ENCODE assay signal across 8 cellular contexts in the genomic region with DNA sequence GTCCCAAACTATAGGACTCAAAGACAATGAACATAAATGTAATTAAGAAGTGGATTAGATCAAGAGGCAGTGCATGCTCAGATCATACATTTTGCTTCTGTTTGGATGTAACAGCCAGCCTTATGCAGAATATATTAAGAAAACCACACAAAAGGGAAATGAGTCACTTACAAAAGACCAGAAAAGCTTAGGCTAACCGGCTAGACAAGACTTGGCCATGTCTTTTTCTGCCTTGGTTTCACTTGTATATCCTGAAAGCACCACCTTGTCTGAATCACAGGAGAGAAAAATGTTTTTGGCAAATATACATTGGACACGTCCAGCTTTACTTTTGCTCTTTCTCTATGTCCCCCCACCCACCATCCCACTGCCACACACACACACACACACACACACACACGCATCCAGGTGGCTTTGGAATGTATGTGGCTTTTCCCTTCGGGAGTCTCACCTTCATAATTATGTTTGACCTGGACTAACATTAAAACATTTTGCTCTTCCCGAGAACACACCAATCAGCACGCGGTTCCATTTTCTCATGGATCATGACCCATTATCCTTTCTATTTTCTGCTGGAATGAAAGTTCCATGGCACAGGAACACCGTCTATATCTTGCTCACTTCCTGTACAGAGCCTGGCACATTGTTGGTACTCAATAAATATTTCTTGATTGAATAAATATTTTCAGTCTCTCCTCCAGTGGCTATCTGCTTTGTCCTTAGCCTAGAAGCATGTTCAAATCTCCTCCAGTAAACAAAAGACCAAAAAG.
DNase-seq lines count a peak whose midpoint lies in the region; ATAC-seq lines count a peak whose summit lies in the region.

No MANE protein-coding gene starts in this region.

- DNase-seq in AG08395 (ENCODE audit: low spot score), result peak; percentile 64
- DNase-seq in MV-4-11 (lab: John Stamatoyannopoulos, UW), result peak; percentile 88
- DNase-seq in effector memory CD8-positive, alpha-beta T cell, result peak in 1 of 3 experiments; percentile 5
- DNase-seq in effector memory CD4-positive, alpha-beta T cell, result no peak
- no peak for DNase-seq in stimulated activated naive CD4-positive, alpha-beta T cell (lab: John Stamatoyannopoulos, UW)
- DNase-seq in iPS-NIHi7 (ENCODE audit: extremely low spot score), result no peak
- DNase-seq in NCI-H1436 (lab: John Stamatoyannopoulos, UW), result no peak

- H3K4me3 ChIP-seq in effector memory CD4-positive, alpha-beta T cell (ENCODE audit: insufficient read depth, low read depth, low read length, poor library complexity, severe bottlenecking), result no peak overlapping the region

- ATAC-seq in GM19351 (IDR thresholded peaks at IDR 0.05; ENCODE audit: unreplicated experiment), result peak; percentile 83
- ATAC-seq in effector memory CD8-positive, alpha-beta T cell (replicated peaks), result peak; percentile 77

- H3K4me1 Mint-ChIP-seq in effector memory CD8-positive, alpha-beta T cell (ENCODE audit: low read depth in 2 of 2), result peaks cover 31 to 37% of the 10 kb centered on the region in 2 donors

- H3K4me1 ChIP-seq in effector memory CD4-positive, alpha-beta T cell (ENCODE audit: control insufficient read depth, insufficient read depth, low read length, poor library complexity, severe bottlenecking), result peaks cover 6% of the 10 kb centered on the region

- H3K9me3 ChIP-seq in effector memory CD4-positive, alpha-beta T cell (ENCODE audit: control insufficient read depth, low read length), result no peaks in the 10 kb centered on the region

- H3K27ac Mint-ChIP-seq in effector memory CD8-positive, alpha-beta T cell, result peak overlapping the region; percentile 24 to 25

- no peaks in the 10 kb centered on the region for H3K27me3 ChIP-seq in effector memory CD4-positive, alpha-beta T cell (replicated peaks; ENCODE audit: control insufficient read depth, insufficient read depth, low read length, poor library complexity, severe bottlenecking)

- no peaks in the 10 kb centered on the region for H3K9me3 Mint-ChIP-seq in effector memory CD8-positive, alpha-beta T cell

- H3K4me3 Mint-ChIP-seq in effector memory CD8-positive, alpha-beta T cell, result no peak overlapping the region

- no peaks in the 10 kb centered on the region for H3K27me3 Mint-ChIP-seq in effector memory CD8-positive, alpha-beta T cell

- H3K36me3 ChIP-seq in effector memory CD4-positive, alpha-beta T cell (ENCODE audit: control insufficient read depth, insufficient read depth, low read length), result no peaks in the 10 kb centered on the region

- H3K36me3 Mint-ChIP-seq in effector memory CD8-positive, alpha-beta T cell (ENCODE audit: insufficient read depth), result no peaks in the 10 kb centered on the region

- no peak overlapping the region for H3K27ac ChIP-seq in effector memory CD4-positive, alpha-beta T cell (ENCODE audit: insufficient read depth, low read length, poor library complexity, severe bottlenecking)

Comparison
In these comparisons a context has a peak if more than half of its experiments do, and no peak if none do; other contexts are left out.
1. DNase-seq: peak in AG08395 (single experiment) and MV-4-11 (single experiment); none in effector memory CD4-positive, alpha-beta T cell (0 of 3), stimulated activated naive CD4-positive, alpha-beta T cell (0 of 6), iPS-NIHi7 (single experiment) and NCI-H1436 (single experiment).